ENCODE assay signal across 8 cellular contexts in genomic region chr17:35587074-35587961, GRCh38. TPM values are rescaled to one million over a fixed set of nuclear protein-coding genes. Genes with fewer than 3 reads are reported as not detected.
DNase-seq lines count a peak whose midpoint lies in the region; ATAC-seq and TF ChIP-seq lines count a peak whose summit lies in the region.

Gene AP2B1, plus strand, starts transcription at chr17:35587322. Its CDS starts 6,709 bp downstream, at chr17:35594031.

- intact Hi-C loops in mucosa of descending colon (cut with DNase I, micrococcal nuclease), result no loop called here

- DNase-seq in DMS 273 (lab: John Stamatoyannopoulos, UW; ENCODE audit: unreplicated experiment) (peak; percentile 96), OCI-M2 (lab: John Stamatoyannopoulos, UW; ENCODE audit: unreplicated experiment) (peak; percentile 87), activated T-cell treated with anti-CD3 and anti-CD28 coated beads for 4 hours (peak; percentile 98), epithelial cell of prostate (ENCODE audit: low read depth, low spot score) (peak; percentile 84), mucosa of descending colon (peak; percentile 95 to 97 (median 97))
- peak; percentile 94 for DNase-seq in stimulated activated CD8-positive, alpha-beta memory T cell treated with anti-CD3 and anti-CD28 coated beads, Interleukin-4, amount 100 ng/mL, for 24 hours (ENCODE audit: low read depth)

- peaks cover 21% of the 10 kb centered on the region for H3K4me1 ChIP-seq in mucosa of descending colon (ENCODE audit: low read depth)

- peaks cover 2% of the 10 kb centered on the region for H3K27me3 Mint-ChIP-seq in IgD-negative memory B cell

- peaks cover 2% of the 10 kb centered on the region for H3K36me3 ChIP-seq in mucosa of descending colon (ENCODE audit: low read depth)

- peak within 1 kb of the TSS; percentile 83 to 98 (median 98) for H3K27ac Mint-ChIP-seq in IgD-negative memory B cell

- ATAC-seq in GM21528 (IDR thresholded peaks at IDR 0.05; ENCODE audit: low FRiP score, unreplicated experiment) (peak; percentile 86), mucosa of descending colon (peak; percentile 92)

- H3K4me3 ChIP-seq in mucosa of descending colon, result peak within 1 kb of the TSS; percentile 58

- peak within 1 kb of the TSS; percentile 92 for H3K27ac ChIP-seq in epithelial cell of prostate

- H3K9me3 Mint-ChIP-seq in IgD-negative memory B cell, result no peaks in the 10 kb centered on the region

- TF ChIP-seq CTCF in mucosa of descending colon (IDR thresholded peaks at IDR 0.05), result no peak

- peaks cover 6% of the 10 kb centered on the region for H3K36me3 Mint-ChIP-seq in IgD-negative memory B cell

- no peaks in the 10 kb centered on the region for H3K9me3 ChIP-seq in mucosa of descending colon

- peak within 1 kb of the TSS; percentile 89 to 99 (median 98) for H3K4me3 Mint-ChIP-seq in IgD-negative memory B cell

- H3K4me1 Mint-ChIP-seq in IgD-negative memory B cell, result peaks cover 15 to 30% (median 27%) of the 10 kb centered on the region in 3 donors

RNA-seq across cellular contexts. Expression of gene AP2B1, which starts in this region (rescaled TPM):
- 36.3 TPM for polyA plus RNA-seq in IgD-negative memory B cell
- total RNA-seq in mucosa of descending colon, result 100 to 1,000 TPM; 127 to 177 (median 153) TPM

Comparison
In these comparisons a context has a peak if more than half of its experiments do, and no peak if none do; other contexts are left out.
1. Peak in every context shown above with its lines: DNase-seq, ATAC-seq, H3K4me3 ChIP-seq and H3K27ac ChIP-seq.